ENCODE assay signal across 9 cellular contexts in genomic region chr7:157009778-157010587, GRCh38. TPM values are rescaled to one million over a fixed set of nuclear protein-coding genes. Genes with fewer than 3 reads are reported as not detected.
DNase-seq lines count a peak whose midpoint lies in the region; ATAC-seq and TF ChIP-seq lines count a peak whose summit lies in the region.
"Had no signal": no experiment of that assay in that cellular context is flagged by ENCODE, and none has a peak within 500 bp of the region (broad histone marks: within the 10 kb centered on the region; RNA-seq: fewer than 3 reads in every experiment).

No MANE protein-coding gene starts in this region.

- H3K4me2 ChIP-seq in SK-N-SH = peak overlapping the region; percentile 28; the same call in 1 of the 2 replicates

- H3K4me3 ChIP-seq in SK-N-SH (ENCODE audit: low read depth in 2 of 2, low read length in 1 of 2) (peak overlapping the region in 1 of 2 experiments; percentile 12; a peak in 1 of 4 replicates), RWPE2 (ENCODE audit: severe bottlenecking) (peak overlapping the region; percentile 64), iPS-18c (ENCODE audit: insufficient read depth, low read depth, low read length) (peak overlapping the region; percentile 66), tibial artery (peak overlapping the region; percentile 45 to 55)

- TF ChIP-seq CTCF in SK-N-SH (IDR thresholded peaks at IDR 0.05) (no peak), RWPE2 (IDR thresholded peaks at IDR 0.05; ENCODE audit: poor library complexity, severe bottlenecking) (no peak), tibial artery (IDR thresholded peaks at IDR 0.05) (no peak)

- CTCF ChIA-PET in SK-N-SH (lab: Yijun Ruan, JAX) = interaction anchor here (0.7 kb wide), 2 partner anchors 234 to 1166 kb away, joined by 3 to 4 read pairs; no protein-coding TSS in a partner anchor

- H3K27ac ChIP-seq in SK-N-SH (ENCODE audit: low read depth in 2 of 2, low read length in 1 of 2) = no peak overlapping the region
- H3K27ac ChIP-seq in RWPE2 (ENCODE audit: poor library complexity, severe bottlenecking) = no peak overlapping the region
- H3K27ac ChIP-seq in tibial artery = no peak overlapping the region

- H3K79me2 ChIP-seq in SK-N-SH (ENCODE audit: insufficient read depth) = no peaks in the 10 kb centered on the region

- ATAC-seq in SK-N-SH treated with all-trans-retinoic acid at 6 μM for 48 hours (no peak), HG02678 (IDR thresholded peaks at IDR 0.05; ENCODE audit: unreplicated experiment) (peak; percentile 28), RWPE2 (ENCODE audit: low read depth) (no peak; the same call in 2 of the 3 replicates)

- TF ChIP-seq EP300 in SK-N-SH (IDR thresholded peaks at IDR 0.05; ENCODE audit: borderline replicate concordance in 1 of 2, low read depth in 1 of 2, low read length in 1 of 2) = no peak

- H2AFZ ChIP-seq in SK-N-SH (ENCODE audit: low read depth) = no peak overlapping the region

- H3K9me2 ChIP-seq in SK-N-SH = no peaks in the 10 kb centered on the region

- H3K9me3 ChIP-seq in SK-N-SH = no peaks in the 10 kb centered on the region
- no peaks in the 10 kb centered on the region for H3K9me3 ChIP-seq in RWPE2 (ENCODE audit: severe bottlenecking)
- no peaks in the 10 kb centered on the region for H3K9me3 ChIP-seq in iPS-18c (ENCODE audit: control insufficient read depth, insufficient read depth, low read length)
- H3K9me3 ChIP-seq in tibial artery = no peaks in the 10 kb centered on the region

- intact Hi-C loops in tibial artery (cut with DNase I; ENCODE audit: low total_unique reads) = no loop called here

- no peaks in the 10 kb centered on the region for H3F3A ChIP-seq in SK-N-SH (replicated peaks; ENCODE audit: insufficient read depth)

- H3K4me1 ChIP-seq in SK-N-SH (ENCODE audit: control insufficient read depth in 1 of 2, insufficient read depth in 2 of 2, low read depth in 1 of 2, low read length in 1 of 2) (no peaks in the 10 kb centered on the region), RWPE2 (ENCODE audit: insufficient read depth, poor library complexity, severe bottlenecking) (peaks cover 6% of the 10 kb centered on the region), tibial artery (peaks cover 0 to 37% (median 28%) of the 10 kb centered on the region in 4 donors)

- H3K36me3 ChIP-seq in SK-N-SH (replicated peaks in 1 of 2; ENCODE audit: control insufficient read depth in 1 of 2, insufficient read depth in 2 of 2, low read length in 1 of 2) = no peaks in the 10 kb centered on the region
- H3K36me3 ChIP-seq in RWPE2 (ENCODE audit: low read depth) = no peaks in the 10 kb centered on the region
- no peaks in the 10 kb centered on the region for H3K36me3 ChIP-seq in tibial artery

- DNase-seq in SK-N-SH (peak; percentile 68), RWPE2 (ENCODE audit: low spot score) (no peak), tibial artery (peak in 1 of 2 donors; percentile 10), SHP77 treated with DMSO at 0.1 percent for 48 hours (lab: John Stamatoyannopoulos, UW) (no peak), NCI-H1092 treated with DMSO at 0.1 percent for 48 hours (lab: John Stamatoyannopoulos, UW) (no peak)
- DNase-seq: DND-41 had no signal

- H3K27me3 ChIP-seq in SK-N-SH (ENCODE audit: insufficient read depth) (peaks cover 96% of the 10 kb centered on the region), RWPE2 (ENCODE audit: insufficient read depth, poor library complexity, severe bottlenecking) (peaks cover 79% of the 10 kb centered on the region), tibial artery (peaks cover 5 to 97% of the 10 kb centered on the region in 2 donors)

- H4K20me1 ChIP-seq in SK-N-SH (ENCODE audit: insufficient read depth) = peaks cover 9% of the 10 kb centered on the region

- 0% methylated on average over 3 of the region's 130 CpGs for WGBS in SK-N-SH (ENCODE audit: low lambda C conversion rate)

- TF ChIP-seq RAD21 in SK-N-SH (IDR thresholded peaks at IDR 0.05; ENCODE audit: low read length) = no peak

- POLR2A ChIA-PET in SK-N-SH (lab: Yijun Ruan, JAX) = no interaction called here

- no peak overlapping the region for H3K9ac ChIP-seq in SK-N-SH

TF ChIP-seq in SK-N-SH, 30 proteins besides CTCF, POLR2A, EP300 and RAD21:
- TF ChIP-seq EZH2phosphoT487 (IDR thresholded peaks at IDR 0.05; ENCODE audit: borderline replicate concordance, low read depth) (peak; percentile 60; the same call in 1 of the 2 replicates), RXRA (IDR thresholded peaks at IDR 0.05; ENCODE audit: borderline replicate concordance, low read depth) (no peak)

TF ChIP-seq in SK-N-SH treated with all-trans-retinoic acid at 6 μM for 48 hours, 23 proteins besides CTCF, POLR2A, EP300 and RAD21:
- no peak for TF ChIP-seq CREB5 (CRISPR knock-in tag; IDR thresholded peaks at IDR 0.05; ENCODE audit: low read depth)
- no peak for TF ChIP-seq ZNF70 (CRISPR knock-in tag; IDR thresholded peaks at IDR 0.05)
- no peak for TF ChIP-seq PATZ1 (CRISPR knock-in tag; IDR thresholded peaks at IDR 0.05; ENCODE audit: borderline replicate concordance)
- no peak for TF ChIP-seq ISL1 (CRISPR knock-in tag; IDR thresholded peaks at IDR 0.05)
- no peak for TF ChIP-seq TSHZ2 (CRISPR knock-in tag; IDR thresholded peaks at IDR 0.05)

RNA-seq across cellular contexts. Expression of gene MNX1, which starts 0.5 kb away (rescaled TPM):
- polyA plus RNA-seq in SK-N-SH (2012; rRNA removed) = not detected in 2 replicates
- polyA plus RNA-seq in SK-N-SH (2012; cell fraction: cytosol; rRNA removed) = not detected in 2 replicates
- polyA plus RNA-seq in SK-N-SH (2012; cell fraction: nucleus; rRNA removed) = not detected in 2 replicates
